9 cellular contexts compared by ENCODE assay signal in the genomic region with DNA sequence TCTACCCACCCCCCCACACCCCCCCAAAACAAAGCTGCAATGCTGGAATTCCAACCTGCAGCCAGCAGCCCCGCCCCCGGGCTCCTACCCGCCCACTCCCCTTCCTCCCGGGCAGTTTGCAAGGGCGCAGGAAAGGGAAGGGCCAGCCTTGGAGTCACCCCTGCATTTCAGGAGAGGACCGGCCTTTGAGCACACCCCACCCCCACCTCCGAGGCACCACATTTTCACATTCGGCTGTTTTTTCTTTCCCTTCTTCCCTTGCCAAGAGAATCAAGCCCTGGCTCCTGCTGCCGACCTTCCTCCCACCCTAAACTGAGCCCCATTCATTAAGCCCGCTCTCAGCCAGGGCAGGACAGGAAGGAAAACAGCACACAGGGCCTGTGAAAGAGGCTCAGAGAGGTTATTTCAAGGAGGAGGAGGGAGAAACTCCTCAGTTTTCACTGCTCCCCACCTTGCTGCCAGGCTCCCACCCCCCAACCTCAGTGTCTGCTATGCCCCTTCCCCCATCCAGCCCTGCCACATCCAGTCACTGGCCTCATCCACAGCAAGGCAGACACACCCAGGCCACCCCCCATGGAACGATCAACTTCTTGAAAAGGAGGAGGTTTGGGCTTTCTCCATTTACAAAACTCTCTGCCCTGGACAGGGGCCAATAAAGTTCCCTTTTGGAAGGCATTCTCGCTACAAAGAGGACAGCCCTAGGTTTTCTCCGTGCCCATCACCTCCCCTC. TPM values are rescaled to one million over a fixed set of nuclear protein-coding genes. Genes with fewer than 3 reads are reported as not detected.
DNase-seq lines count a peak whose midpoint lies in the region; ATAC-seq, FAIRE-seq and TF ChIP-seq lines count a peak whose summit lies in the region.
"Had no signal": no experiment of that assay in that cellular context is flagged by ENCODE, and none has a peak within 500 bp of the region (broad histone marks: within the 10 kb centered on the region; RNA-seq: fewer than 3 reads in every experiment).

No MANE protein-coding gene starts in this region.

- H3K27me3 ChIP-seq in MM.1S (replicated peaks; ENCODE audit: insufficient read depth, low read length) (no peaks in the 10 kb centered on the region), dorsolateral prefrontal cortex (no peaks in the 10 kb centered on the region), mucosa of stomach (ENCODE audit: control insufficient read depth, insufficient read depth, low read length) (no peaks in the 10 kb centered on the region)

- H3K9me3 Mint-ChIP-seq in glutamatergic neuron (ENCODE audit: unreplicated experiment) = peaks cover 6% of the 10 kb centered on the region

- no peak for TF ChIP-seq RAD21 in A549 (conservative IDR thresholded peaks at IDR 0.05 in 1 of 2, IDR thresholded peaks at IDR 0.05 in 1 of 2)

- H3F3A ChIP-seq in MM.1S (ENCODE audit: insufficient read depth, low read length) = peaks cover 91% of the 10 kb centered on the region

- peak overlapping the region; percentile 92 to 99 for H3K27ac ChIP-seq in A549
- peak overlapping the region; percentile 97; the same call in 1 of the 2 replicates for H3K27ac ChIP-seq in MM.1S (ENCODE audit: low read length)
- peak overlapping the region in 58 of 59 donors; percentile 5 to 89 (median 69) for H3K27ac ChIP-seq in dorsolateral prefrontal cortex

- H3K9me3 ChIP-seq in A549 (no peaks in the 10 kb centered on the region), MM.1S (replicated peaks; ENCODE audit: insufficient read depth, low read length) (no peaks in the 10 kb centered on the region), mucosa of stomach (ENCODE audit: control insufficient read depth, low read length) (no peaks in the 10 kb centered on the region)

- no peak overlapping the region for H2AFZ ChIP-seq in MM.1S (ENCODE audit: low read length)

- H3K36me3 ChIP-seq in MM.1S (replicated peaks; ENCODE audit: insufficient read depth, low read length) = 0 out of 2 replicates have a peak, but pooled peaks cover 3% of the 10 kb centered on the region
- H3K36me3 ChIP-seq in mucosa of stomach (ENCODE audit: control insufficient read depth, insufficient read depth, low read length) = peaks cover 17% of the 10 kb centered on the region

- peaks cover 3% of the 10 kb centered on the region for H3K27me3 Mint-ChIP-seq in glutamatergic neuron (ENCODE audit: unreplicated experiment)

- 2% methylated on average over 7 of the region's 13 CpGs for WGBS in A549 (ENCODE audit: missing lambda C conversion rate)

- peaks cover 100% of the 10 kb centered on the region for H3K79me2 ChIP-seq in MM.1S (ENCODE audit: low read length)

- intact Hi-C loops in dorsolateral prefrontal cortex (cut with DNase I) = loop anchor here in 1 of 2 donors (10.0 kb wide), 1 partner anchor 475 kb away; no protein-coding TSS in a partner anchor

- no peak for TF ChIP-seq POLR2A in A549 (IDR thresholded peaks at IDR 0.05; ENCODE audit: low read length)

- POLR2A ChIA-PET in A549 (lab: Yijun Ruan, JAX) = interaction anchor here (1.1 kb wide), 1 partner anchor 59 kb away, joined by 3 read pairs; no protein-coding TSS in a partner anchor

- CTCF ChIA-PET in A549 (lab: Yijun Ruan, JAX) = interaction anchor here (0.9 to 1.0 kb wide), 2 partner anchors 8 to 13 kb away, joined by 4 read pairs; no protein-coding TSS in a partner anchor

- H3K4me1 ChIP-seq in A549 (peaks cover 96% of the 10 kb centered on the region), MM.1S (ENCODE audit: low read length) (peaks cover 77% of the 10 kb centered on the region), mucosa of stomach (ENCODE audit: control insufficient read depth, insufficient read depth, low read length) (peaks cover 85% of the 10 kb centered on the region)

- ATAC-seq in A549 (peak in 1 of 2 experiments; percentile 9; a peak in 1 of 6 replicates), HG03439 (IDR thresholded peaks at IDR 0.05; ENCODE audit: unreplicated experiment) (no peak)

- H3K4me3 ChIP-seq in A549 (peak overlapping the region; percentile 80), MM.1S (ENCODE audit: low read length) (peak overlapping the region; percentile 97), dorsolateral prefrontal cortex (peak overlapping the region in 44 of 59 donors; percentile 2 to 55 (median 30)), mucosa of stomach (ENCODE audit: low read length) (no peak overlapping the region)

- H3K4me2 ChIP-seq in A549 (peak overlapping the region; percentile 97), MM.1S (ENCODE audit: low read depth, low read length) (peak overlapping the region; percentile 99)

- no peak for FAIRE-seq in A549 (lab: Jason Lieb, UNC)
- FAIRE-seq: endometrium had no signal

- H3K27ac Mint-ChIP-seq in glutamatergic neuron (ENCODE audit: unreplicated experiment) = no peak overlapping the region

- peaks cover 49% of the 10 kb centered on the region for H3K4me1 Mint-ChIP-seq in glutamatergic neuron (ENCODE audit: low read depth, unreplicated experiment)

- H3K9ac ChIP-seq in MM.1S (ENCODE audit: low read length) = peak overlapping the region; percentile 95
- H3K9ac ChIP-seq in mucosa of stomach (ENCODE audit: low read length) = peak overlapping the region; percentile 51

- peaks cover 21% of the 10 kb centered on the region; the same call in 1 of the 2 replicates for H4K20me1 ChIP-seq in MM.1S (ENCODE audit: insufficient read depth, low read length)

- TF ChIP-seq CTCF in A549 (IDR thresholded peaks at IDR 0.05) = no peak
- no peak for TF ChIP-seq CTCF in MM.1S (IDR thresholded peaks at IDR 0.05; ENCODE audit: low read length)
- TF ChIP-seq CTCF in dorsolateral prefrontal cortex (IDR thresholded peaks at IDR 0.05 in 54 of 56, conservative IDR thresholded peaks at IDR 0.05 in 2 of 56; ENCODE audit: low read depth in 1 of 56, partially characterized antibody in 56 of 56) = no peak
- no peak for TF ChIP-seq CTCF in glutamatergic neuron (IDR thresholded peaks at IDR 0.05; ENCODE audit: partially characterized antibody, unreplicated experiment)

- DNase-seq in A549 (ENCODE audit: low read depth in 1 of 2, low spot score in 1 of 2) = no peak
- no peak for DNase-seq in MM.1S
- peak in 2 of 10 donors; percentile 34 for DNase-seq in dorsolateral prefrontal cortex
- no peak for DNase-seq in NK-92 treated with Interleukin-12 subunit alpha and Interleukin-12 subunit beta, amount 100 ng/mL, for 24 hours (lab: John Stamatoyannopoulos, UW)
- DNase-seq in GDM1 (lab: John Stamatoyannopoulos, UW) = no peak
- DNase-seq in glutamatergic neuron = no peak

- no peaks in the 10 kb centered on the region for H3K9me2 ChIP-seq in MM.1S (replicated peaks; ENCODE audit: insufficient read depth, low read length)

- no peaks in the 10 kb centered on the region for H3K36me3 Mint-ChIP-seq in glutamatergic neuron (ENCODE audit: unreplicated experiment)

- no peak overlapping the region for H3K4me3 Mint-ChIP-seq in glutamatergic neuron (ENCODE audit: unreplicated experiment)

- TF ChIP-seq EP300 in A549 (IDR thresholded peaks at IDR 0.05) = no peak

TF ChIP-seq in A549, 52 proteins besides CTCF, POLR2A, EP300 and RAD21:
- TF ChIP-seq NPAS2 (CRISPR knock-in tag; IDR thresholded peaks at IDR 0.05; ENCODE audit: borderline replicate concordance) (no peak), FOSB (CRISPR knock-in tag; IDR thresholded peaks at IDR 0.05) (no peak), JUN (IDR thresholded peaks at IDR 0.05) (no peak), TFCP2L1 (CRISPR knock-in tag; IDR thresholded peaks at IDR 0.05) (no peak), CHD2 (IDR thresholded peaks at IDR 0.05; ENCODE audit: low read length, partially characterized antibody) (no peak), KDM5A (IDR thresholded peaks at IDR 0.05) (no peak)
- TF ChIP-seq, protein P1, sequence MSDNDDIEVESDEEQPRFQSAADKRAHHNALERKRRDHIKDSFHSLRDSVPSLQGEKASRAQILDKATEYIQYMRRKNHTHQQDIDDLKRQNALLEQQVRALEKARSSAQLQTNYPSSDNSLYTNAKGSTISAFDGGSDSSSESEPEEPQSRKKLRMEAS (IDR thresholded peaks at IDR 0.05) = peak; percentile 33; the same call in 1 of the 2 replicates

RNA-seq across cellular contexts. Expression of a gene that starts 11.2 kb away (rescaled TPM):
- polyA plus RNA-seq in A549 (2011; rRNA removed) = 18.9 and 19.9 TPM in 2 replicates
- 38.2 and 48.5 TPM in 2 replicates for polyA plus RNA-seq in A549 (2012; cell fraction: cytosol; rRNA removed)
- polyA plus RNA-seq in A549 (2012; cell fraction: nucleus; rRNA removed) = 76.0 and 84.4 TPM in 2 replicates
- polyA plus RNA-seq in A549 (2017; fragmentation: RNase III; extraction: RNeasy Plus Mini Kit Qiagen cat#74134 plus additional on column Dnase treatment) = 26.9 to 29.1 TPM (median 29.0 TPM) in 3 replicates
- 51.4 and 52.2 TPM in 2 replicates for polyA minus RNA-seq in A549 (2011; rRNA and poly(A)+ RNA removed)
- 10 to 100 TPM; 14.2 to 34.2 (median 23.6) TPM for total RNA-seq in dorsolateral prefrontal cortex
- 10.8 TPM for total RNA-seq in glutamatergic neuron (ENCODE audit: unreplicated experiment)
